18 cellular contexts compared by ENCODE assay signal in the genomic region with DNA sequence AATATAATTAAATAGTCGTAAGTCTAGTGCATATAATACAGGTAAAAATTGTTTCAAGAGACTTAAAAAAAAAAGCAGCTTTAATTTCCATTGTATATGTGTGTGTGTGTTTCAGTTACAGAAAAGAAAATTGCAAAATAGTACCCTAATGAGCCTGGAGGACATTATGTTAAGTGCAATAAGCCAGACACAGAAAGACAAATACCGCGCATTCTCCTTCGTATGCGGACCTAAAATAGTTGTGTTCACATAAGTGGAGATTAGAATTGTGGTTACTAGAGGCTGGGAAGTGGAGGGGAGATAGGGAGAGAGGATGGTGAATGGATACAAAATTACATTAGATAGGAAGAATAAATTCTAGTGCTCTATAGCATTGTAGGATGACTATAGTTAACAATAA. TPM values are rescaled to one million over a fixed set of nuclear protein-coding genes. Genes with fewer than 3 reads are reported as not detected.
DNase-seq lines count a peak whose midpoint lies in the region; ATAC-seq, FAIRE-seq and TF ChIP-seq lines count a peak whose summit lies in the region.
"Had no signal": no experiment of that assay in that cellular context is flagged by ENCODE, and none has a peak within 500 bp of the region (broad histone marks: within the 10 kb centered on the region; RNA-seq: fewer than 3 reads in every experiment).

No MANE protein-coding gene starts in this region.

- H3K27ac ChIP-seq in K562 (ENCODE audit: extremely low read depth, low read depth, low read length) = no peak overlapping the region
- peak overlapping the region; percentile 62 for H3K27ac ChIP-seq in trophoblast cell (ENCODE audit: low read depth, low read length)
- H3K27ac ChIP-seq: A549, SJSA1 had no signal

- H3K27me3 ChIP-seq in Loucy (ENCODE audit: insufficient read depth, low read length, poor library complexity, severe bottlenecking) (no peaks in the 10 kb centered on the region), K562 (ENCODE audit: control insufficient read depth in 2 of 2, insufficient read depth in 2 of 2, low read length in 2 of 2) (no peaks in the 10 kb centered on the region), trophoblast cell (ENCODE audit: insufficient read depth, low read length) (no peaks in the 10 kb centered on the region)
- H3K27me3 ChIP-seq: SJSA1 had no signal

- H3K9ac ChIP-seq in Loucy (ENCODE audit: low read depth, low read length, poor library complexity, severe bottlenecking) (peak overlapping the region; percentile 37), K562 (ENCODE audit: insufficient read depth in 1 of 2, low read depth in 2 of 2, low read length in 2 of 2) (no peak overlapping the region), trophoblast cell (ENCODE audit: low read length) (no peak overlapping the region)

- H3K79me1 ChIP-seq in trophoblast cell (ENCODE audit: low read length) = peaks cover 12% of the 10 kb centered on the region

- H3K79me2 ChIP-seq in Loucy (ENCODE audit: insufficient read depth, low read length) (peaks cover 71% of the 10 kb centered on the region), K562 (ENCODE audit: control insufficient read depth, insufficient read depth, low read length) (peaks cover 75% of the 10 kb centered on the region), trophoblast cell (ENCODE audit: control insufficient read depth, insufficient read depth, low read length, poor library complexity) (peaks cover 8% of the 10 kb centered on the region)

- H4K20me1 ChIP-seq in Loucy (ENCODE audit: insufficient read depth, low read length, poor library complexity, severe bottlenecking) = peaks cover 43% of the 10 kb centered on the region
- H4K20me1 ChIP-seq in K562 (replicated peaks; ENCODE audit: control insufficient read depth, insufficient read depth, low read length) = peaks cover 20% of the 10 kb centered on the region

- no peaks in the 10 kb centered on the region for H3K9me2 ChIP-seq in Loucy (replicated peaks; ENCODE audit: low read depth, low read length)

- H3K9me1 ChIP-seq in K562 (ENCODE audit: control insufficient read depth, insufficient read depth, low read length) = no peaks in the 10 kb centered on the region

- H2BK12ac ChIP-seq in trophoblast cell (ENCODE audit: low read length) = no peak overlapping the region

- TF ChIP-seq POLR2A in K562 (conservative IDR thresholded peaks at IDR 0.05) (no peak), GM12891 (IDR thresholded peaks at IDR 0.05; ENCODE audit: low read depth, low read length) (no peak)

- no peak for TF ChIP-seq EP300 in K562 (IDR thresholded peaks at IDR 0.05; ENCODE audit: low read length)

- no TSS peak for BruUV-seq in K562 (replicated peaks; lab: Mats Ljungman, UMichigan)

- H3K36me3 Mint-ChIP-seq in activated naive CD4-positive, alpha-beta T cell treated with anti-CD3 and anti-CD28 coated beads, Interleukin-2, amount 50 U/mL, for 24 hours = peaks cover 11% of the 10 kb centered on the region
- H3K36me3 Mint-ChIP-seq in activated naive CD4-positive, alpha-beta T cell treated with anti-CD3 and anti-CD28 coated beads, Interleukin-2, amount 50 U/mL, for 72 hours = peaks cover 24 to 34% of the 10 kb centered on the region in 2 donors

- no peak for ATAC-seq in activated naive CD4-positive, alpha-beta T cell treated with anti-CD3 and anti-CD28 coated beads, Interleukin-2, amount 50 U/mL, for 72 hours
- ATAC-seq in K562 = no peak
- ATAC-seq in mucosa of descending colon = no peak
- ATAC-seq: A549, HepG2 had no signal

- H2AFZ ChIP-seq in Loucy (ENCODE audit: low read length) = no peak overlapping the region
- no peak overlapping the region for H2AFZ ChIP-seq in K562 (ENCODE audit: low read depth, low read length)
- no peak overlapping the region for H2AFZ ChIP-seq in trophoblast cell (ENCODE audit: insufficient read depth, low read length, poor library complexity)

- no peaks in the 10 kb centered on the region for H3F3A ChIP-seq in Loucy (ENCODE audit: low read depth)

- H3K23ac ChIP-seq in trophoblast cell (ENCODE audit: low read length) = no peak overlapping the region

- H3K4me2 ChIP-seq in Loucy (ENCODE audit: low read depth, low read length, poor library complexity, severe bottlenecking) (peak overlapping the region; percentile 91), K562 (ENCODE audit: insufficient read depth, low read length) (no peak overlapping the region), trophoblast cell (ENCODE audit: low read length) (no peak overlapping the region)
- H3K4me2 ChIP-seq: A549 had no signal

- no peak for TF ChIP-seq RAD21 in K562 (CRISPR knock-in tag; conservative IDR thresholded peaks at IDR 0.05 in 1 of 2, IDR thresholded peaks at IDR 0.05 in 1 of 2)

- peak overlapping the region; percentile 58 for H3K4me3 ChIP-seq in Loucy (ENCODE audit: low read length, poor library complexity, severe bottlenecking)
- H3K4me3 ChIP-seq in K562 = no peak overlapping the region
- H3K4me3 ChIP-seq in trophoblast cell (ENCODE audit: low read depth, low read length) = no peak overlapping the region
- no peak overlapping the region for H3K4me3 ChIP-seq in mucosa of descending colon
- H3K4me3 ChIP-seq: A549, SJSA1 had no signal

- no peaks in the 10 kb centered on the region for H3K27me3 Mint-ChIP-seq in activated naive CD4-positive, alpha-beta T cell treated with anti-CD3 and anti-CD28 coated beads, Interleukin-2, amount 50 U/mL, for 24 hours
- H3K27me3 Mint-ChIP-seq: CD4-positive, CD25-positive, alpha-beta regulatory T cell had no signal

- no peak overlapping the region for H3K14ac ChIP-seq in trophoblast cell (ENCODE audit: low read length)

- no peak overlapping the region for H3K27ac Mint-ChIP-seq in activated naive CD4-positive, alpha-beta T cell treated with anti-CD3 and anti-CD28 coated beads, Interleukin-2, amount 50 U/mL, for 24 hours
- peak overlapping the region in 1 of 2 donors; percentile 1 for H3K27ac Mint-ChIP-seq in activated naive CD4-positive, alpha-beta T cell treated with anti-CD3 and anti-CD28 coated beads, Interleukin-2, amount 50 U/mL, for 72 hours

- TF ChIP-seq CTCF in Loucy (conservative IDR thresholded peaks at IDR 0.05; ENCODE audit: low read length) (no peak), K562 (IDR thresholded peaks at IDR 0.05 in 2 of 3, conservative IDR thresholded peaks at IDR 0.05 in 1 of 3; ENCODE audit: insufficient read depth in 2 of 3, low read depth in 1 of 3, low read length in 3 of 3) (no peak), mucosa of descending colon (IDR thresholded peaks at IDR 0.05) (no peak)

- 24% methylated on average over 5 of the region's 5 CpGs for WGBS in K562 (ENCODE audit: insufficient coverage, low coverage, missing lambda C conversion rate)
- WGBS in trophoblast cell (ENCODE audit: extremely low coverage, insufficient coverage, insufficient read length) = no CpG with 5 or more reads among the region's 5 CpGs

- CTCF ChIA-PET in K562 (lab: Yijun Ruan, JAX; ENCODE audit: low intra/inter-chr PET ratio) = no interaction called here

- intact Hi-C loops in K562 (cut with micrococcal nuclease) = loop anchor here (5.0 to 10.0 kb wide), 2 partner anchors 176 to 339 kb away; partner anchors contain the start of gene STARD5
- intact Hi-C loops in mucosa of descending colon (cut with DNase I, micrococcal nuclease) = no loop called here

- peak overlapping the region; percentile 13 for H3K4me3 Mint-ChIP-seq in activated naive CD4-positive, alpha-beta T cell treated with anti-CD3 and anti-CD28 coated beads, Interleukin-2, amount 50 U/mL, for 24 hours

- DNase-seq in activated naive CD4-positive, alpha-beta T cell treated with anti-CD3 and anti-CD28 coated beads, Interleukin-2, amount 50 U/mL, for 72 hours (ENCODE audit: low spot score in 2 of 2) = no peak
- peak in 1 of 4 experiments; percentile 35 for DNase-seq in K562 (ENCODE audit: extremely low read depth in 1 of 4, low spot score in 3 of 4)
- DNase-seq in trophoblast cell = no peak
- no peak for DNase-seq in stimulated activated CD4-positive, alpha-beta T cell treated with anti-CD3 and anti-CD28 coated beads, Interleukin-4, amount 100 ng/mL, for 24 hours
- DNase-seq in mucosa of descending colon = no peak
- DNase-seq in GM12891 (ENCODE audit: insufficient read length, low spot score) = no peak
- DNase-seq: CD4-positive, CD25-positive, alpha-beta regulatory T cell; GF-D8; Kasumi-1; NCI-H1417 treated with DMSO at 0.1 percent for 48 hours; NCI-H2029; NCI-H524; NK-92 treated with Interleukin-12 subunit alpha and Interleukin-12 subunit beta, amount 100 ng/mL, for 24 hours had no signal

- no peak overlapping the region for H4K8ac ChIP-seq in trophoblast cell (ENCODE audit: low read depth, low read length)

- in situ Hi-C loops in K562 (cut with MboI) = no loop called here

- H3K18ac ChIP-seq in trophoblast cell (ENCODE audit: low read length) = no peak overlapping the region

- H3K9me3 Mint-ChIP-seq in activated naive CD4-positive, alpha-beta T cell treated with anti-CD3 and anti-CD28 coated beads, Interleukin-2, amount 50 U/mL, for 24 hours = no peaks in the 10 kb centered on the region
- no peaks in the 10 kb centered on the region for H3K9me3 Mint-ChIP-seq in activated naive CD4-positive, alpha-beta T cell treated with anti-CD3 and anti-CD28 coated beads, Interleukin-2, amount 50 U/mL, for 72 hours
- H3K9me3 Mint-ChIP-seq: CD4-positive, CD25-positive, alpha-beta regulatory T cell had no signal

- H2AK5ac ChIP-seq in trophoblast cell (ENCODE audit: low read length) = no peak overlapping the region

- H3K4me1 Mint-ChIP-seq in activated naive CD4-positive, alpha-beta T cell treated with anti-CD3 and anti-CD28 coated beads, Interleukin-2, amount 50 U/mL, for 24 hours = peaks cover 63% of the 10 kb centered on the region

- no peaks in the 10 kb centered on the region for H3K9me3 ChIP-seq in Loucy (ENCODE audit: insufficient read depth, low read depth, low read length)
- no peaks in the 10 kb centered on the region for H3K9me3 ChIP-seq in K562 (replicated peaks; ENCODE audit: control insufficient read depth, insufficient read depth, low read depth, low read length)
- no peaks in the 10 kb centered on the region for H3K9me3 ChIP-seq in trophoblast cell (ENCODE audit: insufficient read depth, low read depth, low read length)
- no peaks in the 10 kb centered on the region for H3K9me3 ChIP-seq in mucosa of descending colon
- H3K9me3 ChIP-seq: A549, SJSA1 had no signal

- H3K36me3 ChIP-seq in Loucy (ENCODE audit: insufficient read depth, low read length) (no peaks in the 10 kb centered on the region), K562 (ENCODE audit: control insufficient read depth, insufficient read depth, low read length) (peaks cover 48% of the 10 kb centered on the region), trophoblast cell (ENCODE audit: control insufficient read depth in 1 of 2, insufficient read depth in 2 of 2, low read length in 2 of 2) (peaks cover 2 to 5% of the 10 kb centered on the region in 2 experiments), mucosa of descending colon (ENCODE audit: low read depth) (no peaks in the 10 kb centered on the region)

- FAIRE-seq in K562 (lab: Jason Lieb, UNC) = peak; percentile 65
- FAIRE-seq in GM12891 (lab: Jason Lieb, UNC) = no peak
- FAIRE-seq: A549, HepG2 had no signal

- no peak overlapping the region for H2BK120ac ChIP-seq in trophoblast cell (ENCODE audit: insufficient read depth, low read length, poor library complexity)

- H3K4me1 ChIP-seq in Loucy (ENCODE audit: insufficient read depth, low read length, poor library complexity, severe bottlenecking) (peaks cover 39% of the 10 kb centered on the region), K562 (replicated peaks in 1 of 2; ENCODE audit: control insufficient read depth in 2 of 2, insufficient read depth in 2 of 2, low read length in 2 of 2) (peaks cover 10 to 33% of the 10 kb centered on the region in 2 experiments), trophoblast cell (ENCODE audit: control insufficient read depth in 1 of 2, insufficient read depth in 2 of 2, low read length in 2 of 2) (peaks cover 9 to 19% of the 10 kb centered on the region in 2 experiments), mucosa of descending colon (ENCODE audit: low read depth) (peaks cover 6% of the 10 kb centered on the region)

- H3K4ac ChIP-seq in trophoblast cell (ENCODE audit: low read depth, low read length) = no peak overlapping the region

- H4K91ac ChIP-seq in trophoblast cell (ENCODE audit: low read depth, low read length) = no peak overlapping the region

- no peak overlapping the region for H4K12ac ChIP-seq in trophoblast cell (ENCODE audit: low read depth, low read length)

- peak overlapping the region; percentile 80 for H2BK5ac ChIP-seq in trophoblast cell (ENCODE audit: low read depth, low read length, poor library complexity)

- POLR2A ChIA-PET in K562 (lab: Yijun Ruan, JAX) = no interaction called here

RNA-seq across cellular contexts. Expression of gene MESD, which starts 3.6 kb away (rescaled TPM):
- 10 to 100 TPM; 15.8 to 21.8 TPM for total RNA-seq in activated naive CD4-positive, alpha-beta T cell treated with anti-CD3 and anti-CD28 coated beads, Interleukin-2, amount 50 U/mL, for 72 hours
- total RNA-seq in K562 (2011; cell fraction: chromatin; rRNA removed; ENCODE audit: low replicate concordance) = 28.7 and 34.6 TPM in 2 replicates
- 24.3 and 27.2 TPM in 2 replicates for total RNA-seq in K562 (2011; cell fraction: nucleolus; rRNA removed)
- 38.3 and 58.0 TPM in 2 replicates for total RNA-seq in K562 (2011; cell fraction: nucleoplasm; rRNA removed)
- total RNA-seq in K562 (2014; rRNA removed) (22.8 and 26.5 TPM in 2 replicates), K562 (2014; rRNA removed; fragmentation: Illumina TruSeq; extraction: Trizol) (28.2 and 31.4 TPM in 2 replicates), K562 (2015; rRNA removed; fragmentation: Illumina TruSeq; extraction: Trizol) (38.2 and 39.7 TPM in 2 replicates), K562 (2021) (23.9 and 24.1 TPM in 2 replicates), mucosa of descending colon (10 to 100 TPM; 18.5 to 24.5 (median 21.3) TPM)
- polyA plus RNA-seq in K562 (2011; rRNA removed) (11.5 and 20.0 TPM in 2 replicates), K562 (2014; fragmentation: Illumina TruSeq; extraction: Trizol) (27.0 and 29.7 TPM in 2 replicates), K562 (2014; fragmentation: Nextera tagmentation; extraction: Ambion mirVana) (10 to 100 TPM; 11.3 to 17.0 TPM), K562 (2014; rRNA removed) (18.9 and 20.7 TPM in 2 replicates)
- polyA plus RNA-seq in K562 (2011; cell fraction: cytosol; rRNA removed) = 9.6 TPM in 2 replicates
- polyA plus RNA-seq in K562 (2011; cell fraction: nucleus; rRNA removed) = 11.6 and 12.9 TPM in 2 replicates
- 22.1 and 28.2 TPM in 2 replicates for polyA plus RNA-seq in K562 (2012)
- polyA minus RNA-seq in K562 (2011; rRNA and poly(A)+ RNA removed) = 15.6 and 22.3 TPM in 2 replicates
- polyA minus RNA-seq in K562 (2011; cell fraction: cytosol; rRNA and poly(A)+ RNA removed) = 12.6 and 14.6 TPM in 2 replicates
- 10.2 and 15.2 TPM in 2 replicates for polyA minus RNA-seq in K562 (2011; cell fraction: nucleus; rRNA and poly(A)+ RNA removed)
- 50.6 and 52.8 TPM in 2 replicates for polyA plus RNA-seq in trophoblast cell (2013)
- 12.6 TPM for polyA plus RNA-seq in GM12891 (2012; ENCODE audit: low read depth, missing spikeins)

RNA-seq across cellular contexts. Expression of gene TLNRD1, which starts 14.7 kb away (rescaled TPM):
- 10 to 100 TPM in 1 of 2 donors, 1 to 10 TPM in 1; 9.4 to 15.7 TPM for total RNA-seq in activated naive CD4-positive, alpha-beta T cell treated with anti-CD3 and anti-CD28 coated beads, Interleukin-2, amount 50 U/mL, for 72 hours
- total RNA-seq in K562 (2011; cell fraction: chromatin; rRNA removed; ENCODE audit: low replicate concordance) = 7.4 and 16.8 TPM in 2 replicates
- total RNA-seq in K562 (2011; cell fraction: nucleolus; rRNA removed) = 17.1 and 29.2 TPM in 2 replicates
- 11.0 and 14.4 TPM in 2 replicates for total RNA-seq in K562 (2011; cell fraction: nucleoplasm; rRNA removed)
- total RNA-seq in K562 (2014; rRNA removed) = 23.4 and 25.4 TPM in 2 replicates
- 4.3 and 4.8 TPM in 2 replicates for total RNA-seq in K562 (2014; rRNA removed; fragmentation: Illumina TruSeq; extraction: Trizol)
- total RNA-seq in K562 (2015; rRNA removed; fragmentation: Illumina TruSeq; extraction: Trizol) = 5.5 and 5.7 TPM in 2 replicates
- total RNA-seq in K562 (2021) = 26.7 and 33.1 TPM in 2 replicates
- 4.5 and 9.5 TPM in 2 replicates for polyA plus RNA-seq in K562 (2011; rRNA removed)
- polyA plus RNA-seq in K562 (2011; cell fraction: cytosol; rRNA removed) = 4.6 and 46.8 TPM in 2 replicates
- polyA plus RNA-seq in K562 (2011; cell fraction: nucleus; rRNA removed) = 3.1 and 13.4 TPM in 2 replicates
- 11.4 and 15.1 TPM in 2 replicates for polyA plus RNA-seq in K562 (2012)
- 4.2 and 4.7 TPM in 2 replicates for polyA plus RNA-seq in K562 (2014; fragmentation: Illumina TruSeq; extraction: Trizol)
- polyA plus RNA-seq in K562 (2014; fragmentation: Nextera tagmentation; extraction: Ambion mirVana) = 1 to 10 TPM; 1.1 to 1.9 TPM
- 16.2 and 21.5 TPM in 2 replicates for polyA plus RNA-seq in K562 (2014; rRNA removed)
- polyA minus RNA-seq in K562 (2011; rRNA and poly(A)+ RNA removed) = 1.9 and 7.4 TPM in 2 replicates
- polyA minus RNA-seq in K562 (2011; cell fraction: cytosol; rRNA and poly(A)+ RNA removed) = 10.8 and 23.4 TPM in 2 replicates
- polyA minus RNA-seq in K562 (2011; cell fraction: nucleus; rRNA and poly(A)+ RNA removed) = 8.1 and 17.0 TPM in 2 replicates
- polyA plus RNA-seq in trophoblast cell (2013) = 14.0 and 14.4 TPM in 2 replicates
- total RNA-seq in mucosa of descending colon = 10 to 100 TPM; 18.5 to 20.7 (median 18.6) TPM
- 6.8 TPM for polyA plus RNA-seq in GM12891 (2012; ENCODE audit: low read depth, missing spikeins)
